8 cellular contexts compared by ENCODE assay signal in genomic region chr5:171384999-171385398, GRCh38. TPM values are rescaled to one million over a fixed set of nuclear protein-coding genes. Genes with fewer than 3 reads are reported as not detected.
DNase-seq lines count a peak whose midpoint lies in the region; ATAC-seq and TF ChIP-seq lines count a peak whose summit lies in the region.
"Not testable (repeated sequence)": the region's sequence is repeated elsewhere in the genome, so short reads cannot be mapped to it uniquely, and the experiment has no call there.

No MANE protein-coding gene starts in this region.

- H3K4me3 Mint-ChIP-seq in CD4-positive, alpha-beta T cell, result peak overlapping the region; percentile 20
- H3K4me3 Mint-ChIP-seq in activated T-cell treated with anti-CD3 and anti-CD28 coated beads, Interleukin-2, amount 50 U/mL, for 24 hours; activated naive CD8-positive, alpha-beta T cell treated with anti-CD3 and anti-CD28 coated beads, Interleukin-2, amount 50 U/mL, for 24 hours: not testable (repeated sequence)

- H3K27me3 Mint-ChIP-seq in CD4-positive, alpha-beta T cell; activated T-cell treated with anti-CD3 and anti-CD28 coated beads, Interleukin-2, amount 50 U/mL, for 24 hours: not testable (repeated sequence)
- peaks cover 11% of the 10 kb centered on the region for H3K27me3 Mint-ChIP-seq in activated naive CD8-positive, alpha-beta T cell treated with anti-CD3 and anti-CD28 coated beads, Interleukin-2, amount 50 U/mL, for 24 hours

- DNase-seq in CD4-positive, alpha-beta T cell; activated T-cell treated with anti-CD3 and anti-CD28 coated beads, Interleukin-2, amount 50 U/mL, for 24 hours; activated naive CD8-positive, alpha-beta T cell treated with anti-CD3 and anti-CD28 coated beads, Interleukin-2, amount 50 U/mL, for 24 hours: not testable (repeated sequence)
- DNase-seq in HT1080 (ENCODE audit: low read depth) (peak; percentile 55), RKO (ENCODE audit: low spot score) (peak; percentile 42), epithelial cell of prostate (ENCODE audit: low read depth, low spot score) (peak; percentile 37), kidney tubule cell (ENCODE audit: low spot score) (peak; percentile 74)
- DNase-seq in stimulated activated CD4-positive, alpha-beta T cell treated with anti-CD3 and anti-CD28 coated beads, Interleukin-4, amount 100 ng/mL, for 24 hours, result peak; percentile 49

- not testable (repeated sequence) for H3K27ac Mint-ChIP-seq in CD4-positive, alpha-beta T cell; activated naive CD8-positive, alpha-beta T cell treated with anti-CD3 and anti-CD28 coated beads, Interleukin-2, amount 50 U/mL, for 24 hours
- H3K27ac Mint-ChIP-seq in activated T-cell treated with anti-CD3 and anti-CD28 coated beads, Interleukin-2, amount 50 U/mL, for 24 hours, result peak overlapping the region; percentile 71

- H3K27ac ChIP-seq in CD4-positive, alpha-beta T cell (ENCODE audit: low read depth, low read length); epithelial cell of prostate: not testable (repeated sequence)

- CTCF ChIA-PET in CD4-positive, alpha-beta T cell (lab: Charles Lee), result not testable (repeated sequence)

- peaks cover 33% of the 10 kb centered on the region for H3K4me1 Mint-ChIP-seq in CD4-positive, alpha-beta T cell (ENCODE audit: low read depth)
- peaks cover 31% of the 10 kb centered on the region for H3K4me1 Mint-ChIP-seq in activated T-cell treated with anti-CD3 and anti-CD28 coated beads, Interleukin-2, amount 50 U/mL, for 24 hours (ENCODE audit: low read depth)
- H3K4me1 Mint-ChIP-seq in activated naive CD8-positive, alpha-beta T cell treated with anti-CD3 and anti-CD28 coated beads, Interleukin-2, amount 50 U/mL, for 24 hours, result peaks cover 44% of the 10 kb centered on the region

- not testable (repeated sequence) for TF ChIP-seq CTCF in CD4-positive, alpha-beta T cell (IDR thresholded peaks at IDR 0.05)

- not testable (repeated sequence) for ATAC-seq in CD4-positive, alpha-beta T cell (ENCODE audit: poor library complexity)
- peak; percentile 58 for ATAC-seq in activated naive CD8-positive, alpha-beta T cell treated with anti-CD3 and anti-CD28 coated beads, Interleukin-2, amount 50 U/mL, for 24 hours

- peaks cover 30% of the 10 kb centered on the region for H3K36me3 Mint-ChIP-seq in CD4-positive, alpha-beta T cell (ENCODE audit: low read depth)
- H3K36me3 Mint-ChIP-seq in activated T-cell treated with anti-CD3 and anti-CD28 coated beads, Interleukin-2, amount 50 U/mL, for 24 hours (ENCODE audit: low read depth), result peaks cover 32% of the 10 kb centered on the region
- H3K36me3 Mint-ChIP-seq in activated naive CD8-positive, alpha-beta T cell treated with anti-CD3 and anti-CD28 coated beads, Interleukin-2, amount 50 U/mL, for 24 hours (ENCODE audit: low read depth), result peaks cover 26% of the 10 kb centered on the region

- intact Hi-C loops in CD4-positive, alpha-beta T cell (cut with DNase I, micrococcal nuclease), result loop anchor here (5.0 to 10.0 kb wide), 4 partner anchors 622 to 1450 kb away; partner anchors contain the start of genes ERGIC1 (in 1 of the 2), FBXW11 (in 1 of the 2) and UBTD2 (in 1 of the 2)

- not testable (repeated sequence) for H3K27me3 ChIP-seq in CD4-positive, alpha-beta T cell (ENCODE audit: control insufficient read depth, insufficient read depth, low read length)

- not testable (repeated sequence) for H3K9me3 ChIP-seq in CD4-positive, alpha-beta T cell (ENCODE audit: control insufficient read depth, low read length)

- POLR2A ChIA-PET in CD4-positive, alpha-beta T cell (lab: Charles Lee), result not testable (repeated sequence)

- H3K9me3 Mint-ChIP-seq in CD4-positive, alpha-beta T cell; activated T-cell treated with anti-CD3 and anti-CD28 coated beads, Interleukin-2, amount 50 U/mL, for 24 hours; activated naive CD8-positive, alpha-beta T cell treated with anti-CD3 and anti-CD28 coated beads, Interleukin-2, amount 50 U/mL, for 24 hours: not testable (repeated sequence)

RNA-seq across cellular contexts. Expression of gene NPM1, which starts 2.6 kb away (rescaled TPM):
- 1,000 to 10,000 TPM; 1,243 to 1,379 TPM for total RNA-seq in CD4-positive, alpha-beta T cell
- total RNA-seq in HT1080 (2014; rRNA removed; shearing (Covaris generic)), result 2,907 and 3,968 TPM in 2 replicates
- polyA plus RNA-seq in HT1080 (2015; cell fraction: cytosol; rRNA removed), result 2,424 and 5,705 TPM in 2 replicates
- polyA plus RNA-seq in HT1080 (2015; cell fraction: nucleus; rRNA removed), result 1,775 and 5,716 TPM in 2 replicates

RNA-seq across cellular contexts. Expression of gene FGF18, which starts 34.4 kb away (rescaled TPM):
- under 1 TPM; 0.31 to 0.33 TPM for total RNA-seq in CD4-positive, alpha-beta T cell
- total RNA-seq in HT1080 (2014; rRNA removed; shearing (Covaris generic)), result 0.06 TPM in 1 of 2 replicates, not detected in the other
- polyA plus RNA-seq in HT1080 (2015; cell fraction: cytosol; rRNA removed), result not detected in 2 replicates
- 0.11 TPM in 1 of 2 replicates, not detected in the other for polyA plus RNA-seq in HT1080 (2015; cell fraction: nucleus; rRNA removed)
